In the genomic region with DNA sequence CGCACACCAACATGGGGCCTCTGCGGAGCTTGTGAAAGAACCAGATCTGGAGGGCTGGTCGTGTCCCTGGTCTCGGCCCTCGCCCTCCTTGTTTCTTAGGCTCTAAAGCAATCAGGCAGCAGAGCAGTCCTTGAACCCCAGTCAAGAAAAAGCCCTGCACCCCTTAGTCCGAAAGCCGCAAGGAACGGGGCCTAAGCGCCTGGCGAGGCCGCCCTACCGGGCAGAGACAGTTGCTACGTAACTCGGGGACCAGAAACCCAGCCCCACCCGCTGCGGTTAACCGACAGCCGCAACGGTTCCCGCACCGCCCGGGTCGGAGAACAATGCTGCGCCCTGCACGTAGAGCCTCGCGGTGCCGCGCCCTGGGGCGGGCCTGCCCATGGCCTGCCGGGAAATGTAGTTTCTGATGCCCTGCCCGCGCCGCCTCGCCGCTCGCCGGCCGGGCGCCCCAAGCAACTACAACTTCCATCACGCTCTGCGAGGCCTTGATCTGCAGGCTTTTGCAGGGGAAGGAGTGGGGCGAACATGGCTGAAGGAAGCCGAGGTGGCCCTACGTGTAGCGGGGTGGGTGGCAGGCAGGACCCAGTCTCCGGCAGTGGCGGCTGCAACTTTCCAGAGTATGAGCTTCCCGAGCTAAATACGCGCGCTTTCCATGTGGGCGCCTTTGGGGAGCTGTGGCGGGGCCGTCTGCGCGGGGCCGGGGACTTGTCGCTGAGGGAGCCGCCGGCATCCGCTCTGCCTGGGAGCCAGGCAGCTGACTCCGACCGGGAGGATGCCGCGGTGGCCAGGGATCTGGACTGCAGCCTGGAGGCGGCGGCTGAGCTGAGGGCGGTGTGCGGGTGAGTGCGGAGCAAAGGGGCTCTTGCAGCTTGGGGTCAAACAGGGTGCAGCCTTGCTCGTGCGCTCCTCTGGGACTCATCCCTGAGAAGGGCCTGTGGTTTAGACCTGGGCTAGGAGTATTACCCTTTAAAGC, we compare ENCODE assay signal across 1 cellular context.
TF ChIP-seq lines count a peak whose summit lies in the region.

Gene SNAPC3, plus strand, starts transcription at position 522 of the 973 bp plus-strand sequence. Its CDS starts 4 bp downstream, at position 526.

TF ChIP-seq in HepG2, 621 proteins besides CTCF, POLR2A, EP300 and RAD21 (continued from another document and continues in another):
- TF ChIP-seq, protein P1, sequence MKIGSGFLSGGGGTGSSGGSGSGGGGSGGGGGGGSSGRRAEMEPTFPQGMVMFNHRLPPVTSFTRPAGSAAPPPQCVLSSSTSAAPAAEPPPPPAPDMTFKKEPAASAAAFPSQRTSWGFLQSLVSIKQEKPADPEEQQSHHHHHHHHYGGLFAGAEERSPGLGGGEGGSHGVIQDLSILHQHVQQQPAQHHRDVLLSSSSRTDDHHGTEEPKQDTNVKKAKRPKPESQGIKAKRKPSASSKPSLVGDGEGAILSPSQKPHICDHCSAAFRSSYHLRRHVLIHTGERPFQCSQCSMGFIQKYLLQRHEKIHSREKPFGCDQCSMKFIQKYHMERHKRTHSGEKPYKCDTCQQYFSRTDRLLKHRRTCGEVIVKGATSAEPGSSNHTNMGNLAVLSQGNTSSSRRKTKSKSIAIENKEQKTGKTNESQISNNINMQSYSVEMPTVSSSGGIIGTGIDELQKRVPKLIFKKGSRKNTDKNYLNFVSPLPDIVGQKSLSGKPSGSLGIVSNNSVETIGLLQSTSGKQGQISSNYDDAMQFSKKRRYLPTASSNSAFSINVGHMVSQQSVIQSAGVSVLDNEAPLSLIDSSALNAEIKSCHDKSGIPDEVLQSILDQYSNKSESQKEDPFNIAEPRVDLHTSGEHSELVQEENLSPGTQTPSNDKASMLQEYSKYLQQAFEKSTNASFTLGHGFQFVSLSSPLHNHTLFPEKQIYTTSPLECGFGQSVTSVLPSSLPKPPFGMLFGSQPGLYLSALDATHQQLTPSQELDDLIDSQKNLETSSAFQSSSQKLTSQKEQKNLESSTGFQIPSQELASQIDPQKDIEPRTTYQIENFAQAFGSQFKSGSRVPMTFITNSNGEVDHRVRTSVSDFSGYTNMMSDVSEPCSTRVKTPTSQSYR (CRISPR knock-in tag; IDR thresholded peaks at IDR 0.05; ENCODE audit: borderline replicate concordance) = no peak
- TF ChIP-seq NFE2L2 (IDR thresholded peaks at IDR 0.05; ENCODE audit: low read length) (no peak), E2F2 (CRISPR knock-in tag; IDR thresholded peaks at IDR 0.05; ENCODE audit: borderline replicate concordance) (peak; percentile 73; the same call in 1 of the 2 replicates), MIER2 (CRISPR knock-in tag; IDR thresholded peaks at IDR 0.05) (no peak), MTF2 (CRISPR knock-in tag; IDR thresholded peaks at IDR 0.05; ENCODE audit: borderline replicate concordance) (peak; percentile 93), ARHGAP35 (CRISPR knock-in tag; IDR thresholded peaks at IDR 0.05; ENCODE audit: borderline replicate concordance) (no peak; the same call in 1 of the 2 replicates), SALL1 (CRISPR knock-in tag; IDR thresholded peaks at IDR 0.05) (peak; percentile 80), ISL2 (CRISPR knock-in tag; IDR thresholded peaks at IDR 0.05) (peak; percentile 82), ZNF766 (CRISPR knock-in tag; IDR thresholded peaks at IDR 0.05; ENCODE audit: borderline replicate concordance) (peak; percentile 92), ZKSCAN8 (CRISPR knock-in tag; IDR thresholded peaks at IDR 0.05; ENCODE audit: borderline replicate concordance) (peak; percentile 77; the same call in 1 of the 2 replicates), ZFYVE20 (CRISPR knock-in tag; IDR thresholded peaks at IDR 0.05; ENCODE audit: borderline replicate concordance, low read depth) (no peak), CSRNP2 (CRISPR knock-in tag; conservative IDR thresholded peaks at IDR 0.05; ENCODE audit: low read depth) (no peak), ZNF577 (CRISPR knock-in tag; IDR thresholded peaks at IDR 0.05; ENCODE audit: borderline replicate concordance, low read depth) (no peak), XRCC5 (optimal IDR thresholded peaks at IDR 0.05; ENCODE audit: low read length) (peak; percentile 22), ZNF274 (CRISPR knock-in tag; IDR thresholded peaks at IDR 0.05) (peak; percentile 93), ZNF552 (CRISPR knock-in tag; IDR thresholded peaks at IDR 0.05; ENCODE audit: borderline replicate concordance) (0 out of 2 replicates have a peak, but pooled peaks have one; percentile 58), KIAA2018 (CRISPR knock-in tag; IDR thresholded peaks at IDR 0.05; ENCODE audit: borderline replicate concordance) (0 out of 2 replicates have a peak, but pooled peaks have one; percentile 49), ZNF724P (CRISPR knock-in tag; IDR thresholded peaks at IDR 0.05; ENCODE audit: borderline replicate concordance) (no peak; the same call in 1 of the 2 replicates), SRF (IDR thresholded peaks at IDR 0.05; ENCODE audit: low read depth, low read length) (no peak), PCBP2 (optimal IDR thresholded peaks at IDR 0.05; ENCODE audit: low read depth, low read length, poor library complexity, severe bottlenecking) (no peak), MYNN (CRISPR knock-in tag; IDR thresholded peaks at IDR 0.05; ENCODE audit: low read depth) (no peak), CCAR2 (optimal IDR thresholded peaks at IDR 0.05; ENCODE audit: low read depth, low read length) (no peak), ZNF652 (CRISPR knock-in tag; IDR thresholded peaks at IDR 0.05; ENCODE audit: borderline replicate concordance, low read depth) (no peak), NCOA2 (CRISPR knock-in tag; IDR thresholded peaks at IDR 0.05) (peak; percentile 14; the same call in 1 of the 2 replicates), HNRNPK (IDR thresholded peaks at IDR 0.05; ENCODE audit: low read depth, low read length, poor library complexity, severe bottlenecking) (no peak), YEATS4 (CRISPR knock-in tag; IDR thresholded peaks at IDR 0.05; ENCODE audit: borderline replicate concordance) (peak; percentile 97), ZNF367 (CRISPR knock-in tag; IDR thresholded peaks at IDR 0.05; ENCODE audit: borderline replicate concordance) (no peak)
- TF ChIP-seq, protein P2, sequence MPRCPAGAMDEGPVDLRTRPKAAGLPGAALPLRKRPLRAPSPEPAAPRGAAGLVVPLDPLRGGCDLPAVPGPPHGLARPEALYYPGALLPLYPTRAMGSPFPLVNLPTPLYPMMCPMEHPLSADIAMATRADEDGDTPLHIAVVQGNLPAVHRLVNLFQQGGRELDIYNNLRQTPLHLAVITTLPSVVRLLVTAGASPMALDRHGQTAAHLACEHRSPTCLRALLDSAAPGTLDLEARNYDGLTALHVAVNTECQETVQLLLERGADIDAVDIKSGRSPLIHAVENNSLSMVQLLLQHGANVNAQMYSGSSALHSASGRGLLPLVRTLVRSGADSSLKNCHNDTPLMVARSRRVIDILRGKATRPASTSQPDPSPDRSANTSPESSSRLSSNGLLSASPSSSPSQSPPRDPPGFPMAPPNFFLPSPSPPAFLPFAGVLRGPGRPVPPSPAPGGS (CRISPR knock-in tag; IDR thresholded peaks at IDR 0.05) = peak; percentile 95
- TF ChIP-seq, protein P3, sequence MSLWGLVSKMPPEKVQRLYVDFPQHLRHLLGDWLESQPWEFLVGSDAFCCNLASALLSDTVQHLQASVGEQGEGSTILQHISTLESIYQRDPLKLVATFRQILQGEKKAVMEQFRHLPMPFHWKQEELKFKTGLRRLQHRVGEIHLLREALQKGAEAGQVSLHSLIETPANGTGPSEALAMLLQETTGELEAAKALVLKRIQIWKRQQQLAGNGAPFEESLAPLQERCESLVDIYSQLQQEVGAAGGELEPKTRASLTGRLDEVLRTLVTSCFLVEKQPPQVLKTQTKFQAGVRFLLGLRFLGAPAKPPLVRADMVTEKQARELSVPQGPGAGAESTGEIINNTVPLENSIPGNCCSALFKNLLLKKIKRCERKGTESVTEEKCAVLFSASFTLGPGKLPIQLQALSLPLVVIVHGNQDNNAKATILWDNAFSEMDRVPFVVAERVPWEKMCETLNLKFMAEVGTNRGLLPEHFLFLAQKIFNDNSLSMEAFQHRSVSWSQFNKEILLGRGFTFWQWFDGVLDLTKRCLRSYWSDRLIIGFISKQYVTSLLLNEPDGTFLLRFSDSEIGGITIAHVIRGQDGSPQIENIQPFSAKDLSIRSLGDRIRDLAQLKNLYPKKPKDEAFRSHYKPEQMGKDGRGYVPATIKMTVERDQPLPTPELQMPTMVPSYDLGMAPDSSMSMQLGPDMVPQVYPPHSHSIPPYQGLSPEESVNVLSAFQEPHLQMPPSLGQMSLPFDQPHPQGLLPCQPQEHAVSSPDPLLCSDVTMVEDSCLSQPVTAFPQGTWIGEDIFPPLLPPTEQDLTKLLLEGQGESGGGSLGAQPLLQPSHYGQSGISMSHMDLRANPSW (CRISPR knock-in tag; IDR thresholded peaks at IDR 0.05; ENCODE audit: borderline replicate concordance) = no peak
- TF ChIP-seq, protein P4, sequence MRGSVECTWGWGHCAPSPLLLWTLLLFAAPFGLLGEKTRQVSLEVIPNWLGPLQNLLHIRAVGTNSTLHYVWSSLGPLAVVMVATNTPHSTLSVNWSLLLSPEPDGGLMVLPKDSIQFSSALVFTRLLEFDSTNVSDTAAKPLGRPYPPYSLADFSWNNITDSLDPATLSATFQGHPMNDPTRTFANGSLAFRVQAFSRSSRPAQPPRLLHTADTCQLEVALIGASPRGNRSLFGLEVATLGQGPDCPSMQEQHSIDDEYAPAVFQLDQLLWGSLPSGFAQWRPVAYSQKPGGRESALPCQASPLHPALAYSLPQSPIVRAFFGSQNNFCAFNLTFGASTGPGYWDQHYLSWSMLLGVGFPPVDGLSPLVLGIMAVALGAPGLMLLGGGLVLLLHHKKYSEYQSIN (CRISPR knock-in tag; IDR thresholded peaks at IDR 0.05; ENCODE audit: borderline replicate concordance) = no peak
